Comparison of ENCODE assay signal across 19 cellular contexts in the genomic region with DNA sequence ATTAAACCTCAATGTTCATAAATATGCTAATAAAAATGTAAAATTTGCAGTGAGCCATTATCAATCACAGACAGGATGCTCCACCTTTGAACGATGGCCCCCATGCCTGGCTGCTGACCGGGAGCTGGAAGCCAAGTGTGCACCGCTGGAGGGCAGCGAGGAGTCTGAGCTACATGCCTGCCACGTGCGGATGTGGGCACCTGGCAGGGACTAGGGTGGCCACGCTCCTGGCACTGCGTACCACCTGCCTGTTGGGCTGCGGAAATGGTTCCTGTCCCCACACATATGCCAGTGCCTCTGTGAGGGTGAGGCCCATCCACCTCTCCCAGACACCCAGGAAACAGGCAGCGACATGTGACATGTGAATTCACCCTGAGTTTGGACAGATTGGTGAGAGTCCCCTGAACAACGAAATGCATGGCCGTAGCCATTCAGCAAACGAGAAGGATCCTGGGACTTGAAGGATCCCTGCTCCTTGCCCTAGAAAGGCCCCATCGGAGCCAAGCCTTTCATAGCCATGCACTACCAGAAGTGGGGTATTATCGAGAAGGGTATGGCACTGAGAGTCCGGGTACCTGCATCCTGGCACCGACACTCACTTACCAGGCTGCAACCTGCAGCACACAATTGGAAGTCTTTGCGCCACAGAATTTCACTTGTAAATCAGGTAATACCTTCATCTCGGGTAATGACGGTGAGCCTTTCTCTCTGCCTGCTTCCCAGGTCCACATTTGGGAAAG. TPM values are rescaled to one million over a fixed set of nuclear protein-coding genes. Genes with fewer than 3 reads are reported as not detected.
DNase-seq lines count a peak whose midpoint lies in the region; ATAC-seq and TF ChIP-seq lines count a peak whose summit lies in the region.
"Had no signal": no experiment of that assay in that cellular context is flagged by ENCODE, and none has a peak within 500 bp of the region (broad histone marks: within the 10 kb centered on the region; RNA-seq: fewer than 3 reads in every experiment).

No MANE protein-coding gene starts in this region.

- H3K4me3 ChIP-seq in HEK293 (ENCODE audit: low read depth, low read length), result no peak overlapping the region
- H3K4me3 ChIP-seq in mesenchymal stem cell (ENCODE audit: insufficient read depth in 1 of 2, low read depth in 1 of 2, low read length in 2 of 2), result no peak overlapping the region
- H3K4me3 ChIP-seq in mesendoderm (ENCODE audit: low read length), result no peak overlapping the region
- H3K4me3 ChIP-seq: A549, Peyer's patch had no signal

- H4K5ac ChIP-seq in mesendoderm (ENCODE audit: low read length), result no peak overlapping the region

- H3K4ac ChIP-seq in mesenchymal stem cell (ENCODE audit: low read depth in 1 of 2, low read length in 2 of 2) (peak overlapping the region in 1 of 2 experiments; percentile 5), mesendoderm (ENCODE audit: low read depth, low read length) (no peak overlapping the region)

- H2BK120ac ChIP-seq in mesenchymal stem cell (ENCODE audit: low read depth, low read length) (no peak overlapping the region), mesendoderm (ENCODE audit: low read depth, low read length) (no peak overlapping the region)

- H2BK5ac ChIP-seq in mesenchymal stem cell (ENCODE audit: low read depth, low read length, poor library complexity, severe bottlenecking) (no peak overlapping the region), mesendoderm (ENCODE audit: low read length) (no peak overlapping the region)

- H2BK15ac ChIP-seq in mesenchymal stem cell (ENCODE audit: low read depth, poor library complexity, severe bottlenecking) (no peak overlapping the region), mesendoderm (replicated peaks; ENCODE audit: low read depth) (no peak overlapping the region)

- H3K4me1 Mint-ChIP-seq in stimulated activated effector memory CD8-positive, alpha-beta T cell treated with anti-CD3 and anti-CD28 coated beads, Interleukin-12 subunit alpha, Interleukin-12 subunit beta, amount 100 ng/mL, for 72 hours, result peaks cover 11% of the 10 kb centered on the region

- H2AK5ac ChIP-seq in mesenchymal stem cell (ENCODE audit: low read length, severe bottlenecking) (no peak overlapping the region), mesendoderm (ENCODE audit: low read length) (no peak overlapping the region)

- H4K91ac ChIP-seq in mesenchymal stem cell (ENCODE audit: low read length), result peak overlapping the region; percentile 34

- H3K56ac ChIP-seq in mesendoderm (ENCODE audit: low read length), result no peak overlapping the region

- H3K14ac ChIP-seq in mesenchymal stem cell (ENCODE audit: low read length in 2 of 2), result no peak overlapping the region

- H3K9me3 ChIP-seq in HEK293 (ENCODE audit: control insufficient read depth, insufficient read depth, low read depth, low read length), result no peaks in the 10 kb centered on the region; the same call in 1 of the 2 replicates
- H3K9me3 ChIP-seq in mesenchymal stem cell (ENCODE audit: control insufficient read depth, low read length), result no peaks in the 10 kb centered on the region
- H3K9me3 ChIP-seq: A549, BE2C, Caco-2, Peyer's patch had no signal

- 95% methylated on average over 20 of the region's 20 CpGs for WGBS in mesenchymal stem cell
- WGBS in mesendoderm (ENCODE audit: extremely low coverage, insufficient coverage, low lambda C conversion rate), result no CpG with 5 or more reads among the region's 20 CpGs

- H3K4me2 ChIP-seq in mesenchymal stem cell (ENCODE audit: low read length, poor library complexity, severe bottlenecking), result no peak overlapping the region
- no peak overlapping the region for H3K4me2 ChIP-seq in mesendoderm (ENCODE audit: low read length)
- H3K4me2 ChIP-seq: A549 had no signal

- DNase-seq in mesenchymal stem cell (no peak), mesendoderm (no peak), substantia nigra (lab: John Stamatoyannopoulos, UW) (no peak), DMS53 treated with DMSO at 0.1 percent for 48 hours (lab: John Stamatoyannopoulos, UW; ENCODE audit: unreplicated experiment) (no peak)
- no peak for DNase-seq in stimulated activated effector memory CD8-positive, alpha-beta T cell treated with anti-CD3 and anti-CD28 coated beads, Interleukin-12 subunit alpha, Interleukin-12 subunit beta, amount 100 ng/mL, for 72 hours (ENCODE audit: low spot score in 2 of 2)
- DNase-seq: BE2C; Caco-2; CD4-positive, alpha-beta T cell; GOT3; Kasumi-1; NCI-H1417; NCI-H1694 treated with DMSO at 0.1 percent for 48 hours; NCI-H2081 treated with DMSO at 0.1 percent for 48 hours; NCI-H748 treated with DMSO at 0.1 percent for 48 hours; Peyer's patch had no signal

- ATAC-seq in stimulated activated effector memory CD8-positive, alpha-beta T cell treated with anti-CD3 and anti-CD28 coated beads, Interleukin-12 subunit alpha, Interleukin-12 subunit beta, amount 100 ng/mL, for 72 hours, result no peak
- ATAC-seq: A549, SK-N-SH treated with all-trans-retinoic acid at 6 μM for 48 hours had no signal

- H3K9ac ChIP-seq in mesenchymal stem cell (ENCODE audit: low read length) (no peak overlapping the region), mesendoderm (ENCODE audit: low read length) (no peak overlapping the region)

- H4K8ac ChIP-seq in mesenchymal stem cell (ENCODE audit: low read length), result no peak overlapping the region
- H4K8ac ChIP-seq in mesendoderm (ENCODE audit: low read depth, low read length), result no peak overlapping the region

- H3K79me2 ChIP-seq in mesendoderm (ENCODE audit: control insufficient read depth, insufficient read depth, low read length), result peaks cover 6% of the 10 kb centered on the region

- H3K18ac ChIP-seq in mesenchymal stem cell (ENCODE audit: low read depth in 1 of 2, low read length in 2 of 2), result peak overlapping the region in 1 of 2 experiments; percentile 45
- H3K18ac ChIP-seq in mesendoderm (ENCODE audit: low read length), result no peak overlapping the region

- POLR2A ChIA-PET in HEK293 (lab: Yijun Ruan, JAX), result no interaction called here

- no peak overlapping the region for H3K27ac ChIP-seq in HEK293 (ENCODE audit: extremely low read depth, low read depth, low read length)
- peak overlapping the region; percentile 27 for H3K27ac ChIP-seq in VCaP
- no peak overlapping the region for H3K27ac ChIP-seq in mesenchymal stem cell (ENCODE audit: low read length, poor library complexity, severe bottlenecking)
- no peak overlapping the region for H3K27ac ChIP-seq in mesendoderm (ENCODE audit: low read depth, low read length)
- no peak overlapping the region for H3K27ac ChIP-seq in substantia nigra (ENCODE audit: low read depth, low read length, poor library complexity, severe bottlenecking)
- H3K27ac ChIP-seq: A549, Peyer's patch had no signal

- CTCF ChIA-PET in HEK293 (lab: Yijun Ruan, JAX), result no interaction called here

- TF ChIP-seq CTCF in HEK293 (tag by site-specific recombination; IDR thresholded peaks at IDR 0.05) (no peak), VCaP (conservative IDR thresholded peaks at IDR 0.05) (no peak)

- peak overlapping the region; percentile 29 for H3K27ac Mint-ChIP-seq in stimulated activated effector memory CD8-positive, alpha-beta T cell treated with anti-CD3 and anti-CD28 coated beads, Interleukin-12 subunit alpha, Interleukin-12 subunit beta, amount 100 ng/mL, for 72 hours
- H3K27ac Mint-ChIP-seq: CD4-positive, alpha-beta T cell had no signal

- peaks cover 6% of the 10 kb centered on the region for H3K36me3 Mint-ChIP-seq in stimulated activated effector memory CD8-positive, alpha-beta T cell treated with anti-CD3 and anti-CD28 coated beads, Interleukin-12 subunit alpha, Interleukin-12 subunit beta, amount 100 ng/mL, for 72 hours

- peaks cover 41% of the 10 kb centered on the region for H3K79me1 ChIP-seq in mesenchymal stem cell (replicated peaks; ENCODE audit: low read length, poor library complexity, severe bottlenecking)
- peaks cover 9% of the 10 kb centered on the region for H3K79me1 ChIP-seq in mesendoderm (ENCODE audit: low read length)

- H2AFZ ChIP-seq in mesenchymal stem cell (ENCODE audit: low read depth, low read length), result no peak overlapping the region

- no peaks in the 10 kb centered on the region for H3K9me3 Mint-ChIP-seq in stimulated activated effector memory CD8-positive, alpha-beta T cell treated with anti-CD3 and anti-CD28 coated beads, Interleukin-12 subunit alpha, Interleukin-12 subunit beta, amount 100 ng/mL, for 72 hours
- H3K9me3 Mint-ChIP-seq: CD4-positive, alpha-beta T cell had no signal

- no peak overlapping the region for H3K4me3 Mint-ChIP-seq in stimulated activated effector memory CD8-positive, alpha-beta T cell treated with anti-CD3 and anti-CD28 coated beads, Interleukin-12 subunit alpha, Interleukin-12 subunit beta, amount 100 ng/mL, for 72 hours
- H3K4me3 Mint-ChIP-seq: CD4-positive, alpha-beta T cell had no signal

- H3K23ac ChIP-seq in mesenchymal stem cell (ENCODE audit: low read length in 2 of 2), result no peak overlapping the region
- H3K23ac ChIP-seq in mesendoderm (ENCODE audit: low read length), result no peak overlapping the region

- peak overlapping the region in 1 of 2 experiments; percentile 38 for H2BK12ac ChIP-seq in mesenchymal stem cell (ENCODE audit: low read length in 2 of 2)

- peaks cover 0 to 3% of the 10 kb centered on the region in 2 experiments; a peak in 1 of 3 replicates for H3K36me3 ChIP-seq in HEK293 (ENCODE audit: control insufficient read depth in 2 of 2, insufficient read depth in 1 of 2, low read length in 2 of 2)
- peaks cover 29 to 42% of the 10 kb centered on the region in 2 experiments for H3K36me3 ChIP-seq in mesenchymal stem cell (ENCODE audit: control insufficient read depth in 1 of 2, insufficient read depth in 2 of 2, low read depth in 1 of 2, low read length in 2 of 2)
- no peaks in the 10 kb centered on the region for H3K36me3 ChIP-seq in mesendoderm (ENCODE audit: control insufficient read depth, insufficient read depth, low read length)
- H3K36me3 ChIP-seq: BE2C, Peyer's patch had no signal

- H3K27me3 ChIP-seq in mesenchymal stem cell (ENCODE audit: control insufficient read depth in 1 of 2, insufficient read depth in 1 of 2, low read length in 2 of 2), result no peaks in the 10 kb centered on the region
- H3K27me3 ChIP-seq in mesendoderm (ENCODE audit: insufficient read depth, low read length, poor library complexity), result no peaks in the 10 kb centered on the region
- H3K27me3 ChIP-seq: BE2C, Peyer's patch had no signal

- H3K4me1 ChIP-seq in HEK293 (ENCODE audit: control insufficient read depth, insufficient read depth, low read length), result peaks cover 44% of the 10 kb centered on the region
- H3K4me1 ChIP-seq in mesenchymal stem cell (ENCODE audit: control insufficient read depth, insufficient read depth, low read depth, low read length), result peaks cover 22% of the 10 kb centered on the region
- peaks cover 6% of the 10 kb centered on the region for H3K4me1 ChIP-seq in mesendoderm (ENCODE audit: control insufficient read depth, low read depth, low read length)
- H3K4me1 ChIP-seq: A549, Caco-2 had no signal

TF ChIP-seq in HEK293, 187 proteins besides CTCF, POLR2A, EP300 and RAD21 (continues in another document):
- TF ChIP-seq ZNF707 (tag by site-specific recombination; IDR thresholded peaks at IDR 0.05) (peak; percentile 95), SETDB1 (IDR thresholded peaks at IDR 0.05; ENCODE audit: insufficient read length, low read length) (no peak), SP3 (tag by site-specific recombination; IDR thresholded peaks at IDR 0.05) (no peak)

RNA-seq across cellular contexts. Expression of a gene that starts 35.8 kb away (rescaled TPM):
- polyA plus RNA-seq in mesenchymal stem cell (2013, experiment 1 of 2), result 28.5 TPM
- 27.9 TPM for polyA plus RNA-seq in mesenchymal stem cell (2013, experiment 2 of 2)
- polyA plus RNA-seq in mesendoderm (2013, experiment 1 of 2), result 3.8 TPM
- polyA plus RNA-seq in mesendoderm (2013, experiment 2 of 2), result 4.1 TPM
